23 cellular contexts compared by ENCODE assay signal in genomic region chr10:79946270-79947082, GRCh38. TPM values are rescaled to one million over a fixed set of nuclear protein-coding genes. Genes with fewer than 3 reads are reported as not detected.
DNase-seq lines count a peak whose midpoint lies in the region; FAIRE-seq and TF ChIP-seq lines count a peak whose summit lies in the region.
"Had no signal": no experiment of that assay in that cellular context is flagged by ENCODE, and none has a peak within 500 bp of the region (broad histone marks: within the 10 kb centered on the region; RNA-seq: fewer than 3 reads in every experiment).

No MANE protein-coding gene starts in this region.

- H2AK5ac ChIP-seq in H1 (ENCODE audit: low read depth, low read length): no peak overlapping the region

- H3K4ac ChIP-seq in H1 (replicated peaks; ENCODE audit: insufficient read length, low read depth, low read length): peak overlapping the region; percentile 44

- H3K27ac ChIP-seq in right atrium auricular region (no peak overlapping the region), H1 (ENCODE audit: low read depth, low read length) (no peak overlapping the region), kidney (ENCODE audit: low read depth in 2 of 2, low read length in 2 of 2) (no peak overlapping the region)
- H3K27ac ChIP-seq: BLaER1 had no signal

- peaks cover 29% of the 10 kb centered on the region for H3K27me3 Mint-ChIP-seq in osteocyte (ENCODE audit: unreplicated experiment)
- H3K27me3 Mint-ChIP-seq in nephron progenitor cell (ENCODE audit: low read depth, poor library complexity): peaks cover 35% of the 10 kb centered on the region

- intact Hi-C loops in cardiac septum (cut with DNase I) (no loop called here), kidney (cut with DNase I) (no loop called here)

- no peaks in the 10 kb centered on the region for H3K79me1 ChIP-seq in H1 (ENCODE audit: low read depth, low read length)

- no peak overlapping the region for H3K4me3 ChIP-seq in right atrium auricular region
- H3K4me3 ChIP-seq in H1 (ENCODE audit: extremely low read depth in 1 of 4, insufficient read depth in 2 of 4, low read depth in 3 of 4, low read length in 4 of 4): no peak overlapping the region
- H3K4me3 ChIP-seq in kidney (ENCODE audit: low read length in 2 of 2): no peak overlapping the region
- H3K4me3 ChIP-seq: BLaER1, GM23338 had no signal

- H2BK20ac ChIP-seq in H1 (ENCODE audit: low read length): no peak overlapping the region

- H3K9me3 Mint-ChIP-seq in osteocyte (ENCODE audit: unreplicated experiment) (peaks cover 5% of the 10 kb centered on the region), nephron progenitor cell (peaks cover 11% of the 10 kb centered on the region)

- DNase-seq in right atrium auricular region (ENCODE audit: low spot score) (peak; percentile 50), cardiac septum (ENCODE audit: low spot score) (no peak), H1 (ENCODE audit: low read depth in 1 of 2, low spot score in 2 of 2) (peak in 1 of 2 experiments; percentile 35), osteocyte (ENCODE audit: extremely low spot score, unreplicated experiment) (peak; percentile 81), urothelium cell line (ENCODE audit: low spot score) (peak; percentile 2), kidney (no peak), nephron progenitor cell (no peak), DMS53 (lab: John Stamatoyannopoulos, UW) (no peak)
- DNase-seq: Calu3; CD4-positive, alpha-beta memory T cell; EL; KBM-7; NCI-H1694; NCI-H2081 treated with DMSO at 0.1 percent for 48 hours; NCI-H774; OCI-M1; SHP77 had no signal

- H3K4me2 ChIP-seq in H1 (ENCODE audit: insufficient read depth in 1 of 2, low read depth in 2 of 2, low read length in 2 of 2): no peak overlapping the region
- H3K4me2 ChIP-seq: BLaER1, GM23338 had no signal

- no peak for TF ChIP-seq RAD21 in H1 (IDR thresholded peaks at IDR 0.05 in 1 of 2, conservative IDR thresholded peaks at IDR 0.05 in 1 of 2; ENCODE audit: low read depth in 2 of 2, low read length in 2 of 2)

- no peak overlapping the region for H3K14ac ChIP-seq in H1 (ENCODE audit: insufficient read length)

- H3K4me1 ChIP-seq in right atrium auricular region: no peaks in the 10 kb centered on the region
- peaks cover 1 to 8% (median 2%) of the 10 kb centered on the region in 4 experiments; a peak in 4 of 7 replicates for H3K4me1 ChIP-seq in H1 (replicated peaks in 1 of 4; ENCODE audit: control insufficient read depth in 3 of 4, insufficient read depth in 4 of 4, low read length in 3 of 4)
- no peaks in the 10 kb centered on the region for H3K4me1 ChIP-seq in kidney (ENCODE audit: control insufficient read depth in 1 of 2, insufficient read depth in 1 of 2, low read depth in 1 of 2, low read length in 2 of 2)
- H3K4me1 ChIP-seq: BLaER1 had no signal

- WGBS in H1 (ENCODE audit: extremely low coverage in 1 of 2, insufficient coverage in 1 of 2, insufficient read length in 1 of 2, insufficient replicate concordance in 2 of 2, low coverage in 1 of 2, low lambda C conversion rate in 2 of 2, missing lambda C conversion rate in 1 of 2), 2 experiments: 92% methylated on average over 8 of the region's 8 CpGs; no CpG with 5 or more reads in 1 of the 2 experiments

- H3K27ac Mint-ChIP-seq in osteocyte (ENCODE audit: unreplicated experiment): no peak overlapping the region
- H3K27ac Mint-ChIP-seq in nephron progenitor cell: no peak overlapping the region
- H3K27ac Mint-ChIP-seq: CD4-positive, alpha-beta memory T cell; GM23338 had no signal

- H4K20me1 ChIP-seq in H1 (replicated peaks in 1 of 2; ENCODE audit: control insufficient read depth in 1 of 2, insufficient read depth in 2 of 2, low read length in 2 of 2): no peaks in the 10 kb centered on the region
- H4K20me1 ChIP-seq: BLaER1 had no signal

- H3K9ac ChIP-seq in H1 (replicated peaks in 1 of 4; ENCODE audit: extremely low read depth in 1 of 4, low read depth in 3 of 4, low read length in 3 of 4) (no peak overlapping the region), kidney (ENCODE audit: low read length in 2 of 2) (no peak overlapping the region)
- H3K9ac ChIP-seq: BLaER1 had no signal

- no peak for TF ChIP-seq POLR2A in H1 (IDR thresholded peaks at IDR 0.05; ENCODE audit: control extremely low read depth in 1 of 2, low read depth in 2 of 2, low read length in 2 of 2)

- no peak for FAIRE-seq in H1 (lab: Jason Lieb, UNC)
- no peak for FAIRE-seq in urothelium cell line (lab: Jason Lieb, UNC)
- FAIRE-seq in kidney (lab: Jason Lieb, UNC): no peak
- FAIRE-seq: A204.1, GM12891, GM19239 had no signal

- H3K56ac ChIP-seq in H1 (replicated peaks; ENCODE audit: insufficient read length, low read depth, low read length): no peak overlapping the region

- no peak overlapping the region for H4K8ac ChIP-seq in H1 (ENCODE audit: extremely low read depth, insufficient read depth, low read length)

- H3K4me3 Mint-ChIP-seq in osteocyte (ENCODE audit: unreplicated experiment) (no peak overlapping the region), nephron progenitor cell (no peak overlapping the region)
- H3K4me3 Mint-ChIP-seq: CD4-positive, alpha-beta memory T cell; GM23338 had no signal

- H2BK5ac ChIP-seq in H1 (ENCODE audit: low read depth, low read length): no peak overlapping the region

- CTCF ChIA-PET in H1 (lab: Charles Lee; ENCODE audit: partially characterized antibody): no interaction called here

- H4K5ac ChIP-seq in H1 (ENCODE audit: insufficient read length, low read depth, low read length): no peak overlapping the region

- H3K23me2 ChIP-seq in H1 (ENCODE audit: low read depth, low read length): no peaks in the 10 kb centered on the region

- TF ChIP-seq EP300 in H1 (IDR thresholded peaks at IDR 0.05; ENCODE audit: borderline replicate concordance in 1 of 2, low read depth in 2 of 2, low read length in 2 of 2): no peak

- no peaks in the 10 kb centered on the region for H3K27me3 ChIP-seq in right atrium auricular region
- H3K27me3 ChIP-seq in H1 (replicated peaks in 1 of 4; ENCODE audit: control insufficient read depth in 3 of 4, extremely low read depth in 1 of 4, insufficient read depth in 3 of 4, low read length in 3 of 4): no peaks in the 10 kb centered on the region
- H3K27me3 ChIP-seq: BLaER1 had no signal

- H3K4me1 Mint-ChIP-seq in osteocyte (ENCODE audit: unreplicated experiment): no peaks in the 10 kb centered on the region
- H3K4me1 Mint-ChIP-seq in nephron progenitor cell: no peaks in the 10 kb centered on the region
- H3K4me1 Mint-ChIP-seq: CD4-positive, alpha-beta memory T cell had no signal

- H3K23ac ChIP-seq in H1 (ENCODE audit: insufficient read length): no peak overlapping the region

- POLR2A ChIA-PET in H1 (lab: Charles Lee; ENCODE audit: partially characterized antibody): no interaction called here

- no peaks in the 10 kb centered on the region for H3K79me2 ChIP-seq in H1 (ENCODE audit: control insufficient read depth in 1 of 2, insufficient read depth in 2 of 2, low read length in 2 of 2)

- no peak overlapping the region for H4K91ac ChIP-seq in H1 (replicated peaks; ENCODE audit: insufficient read length, low read length)

- no peak overlapping the region for H2BK120ac ChIP-seq in H1 (replicated peaks; ENCODE audit: low read depth, low read length)

- H3K36me3 ChIP-seq in right atrium auricular region (no peaks in the 10 kb centered on the region), H1 (ENCODE audit: control insufficient read depth in 2 of 4, insufficient read depth in 4 of 4, low read length in 3 of 4) (no peaks in the 10 kb centered on the region), kidney (ENCODE audit: control insufficient read depth in 1 of 2, insufficient read depth in 2 of 2, low read length in 2 of 2) (no peaks in the 10 kb centered on the region)
- H3K36me3 ChIP-seq: BLaER1 had no signal

- no peak overlapping the region for H2AFZ ChIP-seq in H1 (ENCODE audit: low read length)
- H2AFZ ChIP-seq: GM23338 had no signal

- H3K9me3 ChIP-seq in right atrium auricular region: peaks cover 0 to 13% of the 10 kb centered on the region in 2 donors
- no peaks in the 10 kb centered on the region for H3K9me3 ChIP-seq in H1 (ENCODE audit: insufficient read depth in 2 of 2, low read depth in 1 of 2, low read length in 1 of 2)
- no peaks in the 10 kb centered on the region for H3K9me3 ChIP-seq in kidney (ENCODE audit: control insufficient read depth in 1 of 2, low read length in 2 of 2)

- no peak overlapping the region for H2BK12ac ChIP-seq in H1 (ENCODE audit: low read depth, low read length)

- no peak overlapping the region for H2BK15ac ChIP-seq in H1 (ENCODE audit: low read length)

- TF ChIP-seq CTCF in right atrium auricular region (IDR thresholded peaks at IDR 0.05) (no peak), H1 (IDR thresholded peaks at IDR 0.05; ENCODE audit: control extremely low read depth in 1 of 3, insufficient read depth in 1 of 3, low read depth in 1 of 3, low read length in 3 of 3) (no peak), osteocyte (IDR thresholded peaks at IDR 0.05) (no peak), kidney (IDR thresholded peaks at IDR 0.05; ENCODE audit: borderline replicate concordance, extremely low read depth, insufficient read depth) (no peak), nephron progenitor cell (IDR thresholded peaks at IDR 0.05) (no peak)

- H3K18ac ChIP-seq in H1 (ENCODE audit: extremely low read depth, low read length): no peak overlapping the region

- H3K36me3 Mint-ChIP-seq in osteocyte (ENCODE audit: unreplicated experiment): no peaks in the 10 kb centered on the region
- peaks cover 6% of the 10 kb centered on the region for H3K36me3 Mint-ChIP-seq in nephron progenitor cell (ENCODE audit: low read depth)

TF ChIP-seq in H1, 55 proteins besides CTCF, POLR2A, EP300 and RAD21 (continues in another document):
- TF ChIP-seq SP2 (IDR thresholded peaks at IDR 0.05; ENCODE audit: low read length) (no peak), TEAD4 (IDR thresholded peaks at IDR 0.05; ENCODE audit: low read depth, low read length) (no peak), CTBP2 (IDR thresholded peaks at IDR 0.05; ENCODE audit: borderline replicate concordance, insufficient read depth, insufficient read length, low read length) (no peak), MAFK (IDR thresholded peaks at IDR 0.05; ENCODE audit: low read depth, low read length) (no peak), NANOG (IDR thresholded peaks at IDR 0.05; ENCODE audit: insufficient read depth, low read depth, low read length, poor library complexity, severe bottlenecking) (no peak)

RNA-seq across cellular contexts. Expression of gene SFTPD, which starts 2.4 kb away (rescaled TPM):
- total RNA-seq in right atrium auricular region (1 to 10 TPM in 1 of 2 donors, under 1 TPM in 1; 0.74 to 2.1 TPM), cardiac septum (0.54 TPM), osteocyte (0.35 and 0.60 TPM in 2 replicates), kidney (1.7 TPM)
- 0.54 and 1.1 TPM in 2 replicates for total RNA-seq in H1 (2021; fragmentation: NEBNext Ultra II Directional; extraction: Animal tissue kit (Norgen Biotek cat#: 25700))
- polyA plus RNA-seq in H1 (2011; rRNA removed) (0.20 and 0.21 TPM in 2 replicates), kidney (ENCODE audit: insufficient read depth, low read depth, low replicate concordance) (1.7 TPM)
- 0.57 TPM for polyA plus RNA-seq in H1 (2011; cell fraction: cytosol; rRNA removed)
- 0.58 TPM for polyA plus RNA-seq in H1 (2011; cell fraction: nucleus; rRNA removed)
- polyA plus RNA-seq in H1 (2012, experiment 1 of 2): 0.33 to 0.93 TPM (median 0.69 TPM) in 4 replicates
- polyA plus RNA-seq in H1 (2012, experiment 2 of 2): 0.39 TPM
- polyA plus RNA-seq in H1 (2013, experiment 1 of 2): 0.32 TPM
- polyA plus RNA-seq in H1 (2013, experiment 2 of 2): 0.33 TPM
- polyA minus RNA-seq in H1 (2011; rRNA and poly(A)+ RNA removed): 0.17 and 0.38 TPM in 2 replicates
- not detected for polyA minus RNA-seq in H1 (2011; cell fraction: cytosol; rRNA and poly(A)+ RNA removed)
- not detected for polyA minus RNA-seq in H1 (2011; cell fraction: nucleus; rRNA and poly(A)+ RNA removed)
- total RNA-seq: Calu3; CD4-positive, alpha-beta memory T cell; GM23338; RPMI7951 had no signal
- polyA plus RNA-seq: CD4-positive, alpha-beta memory T cell; GM23338 had no signal

Comparison
In these comparisons a context has a peak if more than half of its experiments do, and no peak if none do; other contexts are left out.
1. DNase-seq: peak in right atrium auricular region (single experiment), osteocyte (single experiment) and urothelium cell line (single experiment); none in cardiac septum (single experiment), kidney (single experiment), nephron progenitor cell (single experiment) and DMS53 (single experiment).